In the genomic region with DNA sequence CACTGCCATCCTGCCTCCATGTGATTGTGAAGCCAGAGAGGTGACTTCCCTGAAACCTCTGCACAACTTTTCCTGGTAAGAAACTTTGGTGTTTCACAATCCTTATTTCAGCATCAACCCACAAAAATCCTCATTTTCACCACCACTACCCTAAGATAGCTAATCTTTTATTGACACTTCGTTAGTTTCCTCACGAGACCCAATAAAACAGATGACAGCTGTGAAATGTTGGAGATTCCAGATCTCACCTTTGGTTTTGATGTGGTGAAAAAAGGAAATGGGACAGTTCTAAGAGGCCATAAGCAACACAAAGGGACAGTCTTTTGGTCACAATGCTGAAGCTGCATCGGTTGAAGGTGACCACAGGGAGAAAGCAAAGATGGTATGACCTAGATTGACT, we compare ENCODE assay signal across 20 cellular contexts. TPM values are rescaled to one million over a fixed set of nuclear protein-coding genes. Genes with fewer than 3 reads are reported as not detected.
DNase-seq lines count a peak whose midpoint lies in the region; ATAC-seq and TF ChIP-seq lines count a peak whose summit lies in the region.
"Had no signal": no experiment of that assay in that cellular context is flagged by ENCODE, and none has a peak within 500 bp of the region (broad histone marks: within the 10 kb centered on the region; RNA-seq: fewer than 3 reads in every experiment).

No MANE protein-coding gene starts in this region.

- in situ Hi-C loops in GM13977 (cut with MboI; ENCODE audit: low pct_unique_long_range_greater_than_20kb, low sequenced_read_pairs, unreplicated experiment), result loop anchor here (10.0 kb wide), 2 partner anchors 98 to 178 kb away; no protein-coding TSS in a partner anchor

- CTCF ChIA-PET in OCI-LY7 (lab: Charles Lee; ENCODE audit: unreplicated experiment), result no interaction called here

- POLR2A ChIA-PET in OCI-LY7 (lab: Charles Lee), result interaction anchor here (0.6 to 1.5 kb wide), 3 partner anchors 12 to 117 kb away, joined by 3 to 4 read pairs (median 3); no protein-coding TSS in a partner anchor

- H3K9me3 ChIP-seq in OCI-LY7 (ENCODE audit: low read length), result no peaks in the 10 kb centered on the region
- H3K9me3 ChIP-seq: lower lobe of right lung, right atrium auricular region, SK-N-SH, tibial nerve had no signal

- peaks cover 100% of the 10 kb centered on the region for H3K36me3 ChIP-seq in OCI-LY7 (ENCODE audit: insufficient read depth, low read length)
- H3K36me3 ChIP-seq: cardiac muscle cell, neural progenitor cell, right atrium auricular region, tibial nerve had no signal

- no peak overlapping the region for H3K4me2 ChIP-seq in OCI-LY7 (ENCODE audit: low read length)
- H3K4me2 ChIP-seq: neural progenitor cell, SK-N-SH had no signal

- no peak for DNase-seq in stimulated activated naive CD8-positive, alpha-beta T cell treated with anti-CD3 and anti-CD28 coated beads, Interleukin-15, Interleukin-2, amounts not matched to agents 100 U/mL and 50 U/mL, for 24 hours
- DNase-seq in OCI-LY7 (ENCODE audit: low spot score) (no peak), immature natural killer cell (peak in 2 of 3 donors; percentile 42 to 52), GM13977 (ENCODE audit: low spot score) (no peak), NCI-H1694 (lab: John Stamatoyannopoulos, UW) (no peak), Right ventricle myocardium superior (no peak)
- DNase-seq: activated CD8-positive, alpha-beta memory T cell treated with anti-CD3 and anti-CD28 coated beads, Interleukin-2, amount 50 U/mL, for 48 hours; foreskin keratinocyte; lower lobe of right lung; NCI-H1105; NK-92 treated with Interleukin-12 subunit alpha and Interleukin-12 subunit beta, amount 100 ng/mL, for 24 hours; SK-N-SH had no signal

- H3K4me1 Mint-ChIP-seq in stimulated activated naive CD8-positive, alpha-beta T cell treated with anti-CD3 and anti-CD28 coated beads, Interleukin-15, Interleukin-2, amounts not matched to agents 100 ng/mL and 50 ng/mL, for 24 hours (ENCODE audit: low read depth), result peaks cover 51% of the 10 kb centered on the region
- peaks cover 49 to 74% of the 10 kb centered on the region in 2 donors for H3K4me1 Mint-ChIP-seq in immature natural killer cell
- H3K4me1 Mint-ChIP-seq: neural progenitor cell had no signal

- no peaks in the 10 kb centered on the region for H3K27me3 Mint-ChIP-seq in stimulated activated naive CD8-positive, alpha-beta T cell treated with anti-CD3 and anti-CD28 coated beads, Interleukin-15, Interleukin-2, amounts not matched to agents 100 ng/mL and 50 ng/mL, for 24 hours
- peaks cover 0 to 16% (median 6%) of the 10 kb centered on the region in 3 donors for H3K27me3 Mint-ChIP-seq in immature natural killer cell (ENCODE audit: low read depth in 3 of 3)
- H3K27me3 Mint-ChIP-seq: activated naive CD8-positive, alpha-beta T cell had no signal

- peaks cover 31% of the 10 kb centered on the region for H3K36me3 Mint-ChIP-seq in stimulated activated naive CD8-positive, alpha-beta T cell treated with anti-CD3 and anti-CD28 coated beads, Interleukin-15, Interleukin-2, amounts not matched to agents 100 ng/mL and 50 ng/mL, for 24 hours (ENCODE audit: low read depth)
- H3K36me3 Mint-ChIP-seq in immature natural killer cell, result peaks cover 49 to 76% (median 55%) of the 10 kb centered on the region in 3 donors
- H3K36me3 Mint-ChIP-seq: activated naive CD8-positive, alpha-beta T cell; neural progenitor cell had no signal

- H4K20me1 ChIP-seq in OCI-LY7 (ENCODE audit: insufficient read depth, low read length), result no peaks in the 10 kb centered on the region

- no peak for ATAC-seq in stimulated activated naive CD8-positive, alpha-beta T cell treated with anti-CD3 and anti-CD28 coated beads, Interleukin-15, Interleukin-2, amounts not matched to agents 100 U/mL and 50 U/mL, for 24 hours
- ATAC-seq in HG03460 (IDR thresholded peaks at IDR 0.05; ENCODE audit: unreplicated experiment) (no peak), Right ventricle myocardium superior (ENCODE audit: poor library complexity) (no peak)

- no peak overlapping the region for H3K4me3 Mint-ChIP-seq in stimulated activated naive CD8-positive, alpha-beta T cell treated with anti-CD3 and anti-CD28 coated beads, Interleukin-15, Interleukin-2, amounts not matched to agents 100 ng/mL and 50 ng/mL, for 24 hours
- peak overlapping the region; percentile 37 to 80 (median 62) for H3K4me3 Mint-ChIP-seq in immature natural killer cell
- H3K4me3 Mint-ChIP-seq: activated naive CD8-positive, alpha-beta T cell; neural progenitor cell had no signal

- intact Hi-C loops in OCI-LY7 (cut with micrococcal nuclease; ENCODE audit: unreplicated experiment) (no loop called here), Right ventricle myocardium superior (cut with DNase I) (no loop called here)

- H3K9me3 Mint-ChIP-seq in stimulated activated naive CD8-positive, alpha-beta T cell treated with anti-CD3 and anti-CD28 coated beads, Interleukin-15, Interleukin-2, amounts not matched to agents 100 ng/mL and 50 ng/mL, for 24 hours, result no peaks in the 10 kb centered on the region
- H3K9me3 Mint-ChIP-seq in immature natural killer cell, result no peaks in the 10 kb centered on the region
- H3K9me3 Mint-ChIP-seq: neural progenitor cell had no signal

- peaks cover 24% of the 10 kb centered on the region for H3K4me1 ChIP-seq in OCI-LY7 (ENCODE audit: insufficient read depth, low read length, poor library complexity, severe bottlenecking)
- H3K4me1 ChIP-seq: foreskin keratinocyte, right atrium auricular region had no signal

- no peaks in the 10 kb centered on the region for H3K9me2 ChIP-seq in OCI-LY7 (ENCODE audit: insufficient read depth, low read length)
- H3K9me2 ChIP-seq: SK-N-SH had no signal

- BruUV-seq in OCI-LY7 (replicated peaks; lab: Mats Ljungman, UMichigan), result no TSS peak

- TF ChIP-seq CTCF in OCI-LY7 (conservative IDR thresholded peaks at IDR 0.05; ENCODE audit: low read length) (no peak), GM13977 (IDR thresholded peaks at IDR 0.05; ENCODE audit: extremely low read depth, insufficient read depth, missing control alignments) (no peak)

- no peak overlapping the region for H2AFZ ChIP-seq in OCI-LY7 (ENCODE audit: low read length)
- H2AFZ ChIP-seq: neural progenitor cell had no signal

- H3K27ac Mint-ChIP-seq in stimulated activated naive CD8-positive, alpha-beta T cell treated with anti-CD3 and anti-CD28 coated beads, Interleukin-15, Interleukin-2, amounts not matched to agents 100 ng/mL and 50 ng/mL, for 24 hours, result peak overlapping the region; percentile 26
- peak overlapping the region; percentile 55 to 98 (median 88) for H3K27ac Mint-ChIP-seq in immature natural killer cell
- H3K27ac Mint-ChIP-seq: activated naive CD8-positive, alpha-beta T cell; neural progenitor cell had no signal

- peaks cover 4% of the 10 kb centered on the region; the same call in 1 of the 2 replicates for H3K79me2 ChIP-seq in OCI-LY7 (ENCODE audit: insufficient read depth, low read depth, low read length)

- no peak overlapping the region for H3K4me3 ChIP-seq in OCI-LY7 (ENCODE audit: low read depth, low read length, poor library complexity, severe bottlenecking)
- H3K4me3 ChIP-seq: cardiac muscle cell, lower lobe of right lung, neural progenitor cell, right atrium auricular region, tibial nerve had no signal

- peak overlapping the region; percentile 26 for H3K27ac ChIP-seq in OCI-LY7 (ENCODE audit: low read depth, low read length, poor library complexity, severe bottlenecking)
- H3K27ac ChIP-seq: cardiac muscle cell, foreskin keratinocyte, neural progenitor cell, right atrium auricular region, tibial nerve, VCaP had no signal

RNA-seq across cellular contexts. Expression of gene TM9SF3, which starts 60.0 kb away (rescaled TPM):
- 20.8 and 23.0 TPM in 2 replicates for total RNA-seq in OCI-LY7 (2014; rRNA removed; shearing (Covaris generic))
- total RNA-seq in OCI-LY7 (2022), result 80.2 and 88.8 TPM in 2 replicates
- polyA plus RNA-seq in immature natural killer cell, result 10 to 100 TPM; 66.9 to 90.9 (median 87.2) TPM
- 68.5 TPM for total RNA-seq in Right ventricle myocardium superior

Comparison
In these comparisons a context has a peak if more than half of its experiments do, and no peak if none do; other contexts are left out.
1. DNase-seq: peak in immature natural killer cell (2 of 3); none in stimulated activated naive CD8-positive, alpha-beta T cell treated with anti-CD3 and anti-CD28 coated beads, Interleukin-15, Interleukin-2, amounts not matched to agents 100 U/mL and 50 U/mL, for 24 hours (single experiment), OCI-LY7 (single experiment), GM13977 (single experiment), NCI-H1694 (single experiment) and Right ventricle myocardium superior (single experiment).